In the genomic region with DNA sequence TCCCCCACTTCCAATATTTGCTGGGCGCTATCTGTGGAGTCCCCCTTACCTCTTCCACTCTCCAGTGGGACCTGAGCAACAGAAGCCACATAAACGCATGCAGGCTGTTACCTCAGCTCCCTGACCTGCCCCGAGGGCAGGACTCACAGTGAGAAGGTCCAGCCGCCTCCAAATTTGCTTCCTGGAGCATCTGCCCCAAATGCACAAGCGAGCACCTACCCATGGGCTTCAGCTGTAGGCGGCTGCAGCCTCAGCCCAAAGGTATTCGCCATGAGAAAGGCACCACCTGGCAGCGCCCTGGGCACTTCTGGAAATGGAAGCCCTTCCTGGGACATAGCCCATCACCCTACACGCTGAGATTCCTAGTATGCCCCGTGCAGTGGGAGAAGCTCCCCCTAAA, we compare ENCODE assay signal across 9 cellular contexts. TPM values are rescaled to one million over a fixed set of nuclear protein-coding genes. Genes with fewer than 3 reads are reported as not detected.
"Had no signal": no experiment of that assay in that cellular context is flagged by ENCODE, and none has a peak within 500 bp of the region (broad histone marks: within the 10 kb centered on the region; RNA-seq: fewer than 3 reads in every experiment).

No MANE protein-coding gene starts in this region.

- DNase-seq: IMR-90, KBM-7, KG1 had no signal

- H3K4me3 ChIP-seq: K562 had no signal

- H3K27ac ChIP-seq: HL-60 had no signal

- FAIRE-seq: HTR-8/SVneo had no signal

- H3K9me3 Mint-ChIP-seq: IgD-negative memory B cell had no signal

- ATAC-seq: K562 had no signal

- H3K4me3 Mint-ChIP-seq: IgD-negative memory B cell had no signal

- H3K36me3 Mint-ChIP-seq: IgD-negative memory B cell had no signal

- H3K27ac Mint-ChIP-seq: IgD-negative memory B cell had no signal

RNA-seq across cellular contexts. Expression of a gene that starts 23.4 kb away (rescaled TPM):
- total RNA-seq: HT-29, HT1080, IMR-90, K562 had no signal
- polyA plus RNA-seq: IgD-negative memory B cell, IMR-90, K562 had no signal

RNA-seq across cellular contexts. Expression of a gene that starts 41.2 kb away (rescaled TPM):
- total RNA-seq: HT1080 had no signal
